1 cellular context compared by ENCODE assay signal in the genomic region with DNA sequence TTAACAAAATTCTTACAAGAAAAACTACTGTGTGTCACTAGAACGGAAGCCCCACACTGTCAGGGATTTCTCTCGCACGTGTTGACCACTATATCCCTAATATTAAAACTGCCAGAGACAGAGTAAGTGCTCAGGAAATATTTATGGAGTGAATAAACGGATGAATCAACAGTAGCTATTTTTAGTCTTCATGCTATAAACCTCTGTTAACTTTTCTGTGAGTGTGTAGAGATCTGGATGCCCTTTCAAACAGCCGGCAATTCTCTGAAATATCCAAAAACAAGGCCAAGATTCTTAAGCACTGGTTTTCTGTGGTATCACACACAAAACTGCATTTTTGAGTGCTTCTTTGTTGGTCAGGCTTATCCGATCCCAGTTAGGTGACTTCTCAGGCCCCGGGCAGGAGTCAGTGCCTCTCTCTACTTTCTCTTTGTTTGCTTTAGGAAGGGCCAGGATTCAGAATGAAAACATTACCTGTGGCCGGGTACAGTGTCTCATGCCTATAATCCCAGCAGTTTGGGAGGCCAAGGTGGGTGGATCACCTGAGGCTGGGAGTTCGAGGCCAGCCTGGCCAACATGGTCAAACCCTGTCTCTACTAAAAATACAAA.
TF ChIP-seq lines count a peak whose summit lies in the region.

No MANE protein-coding gene starts in this region.

TF ChIP-seq in A549, 52 proteins besides CTCF, POLR2A, EP300 and RAD21 (continued from another document):
- no peak for TF ChIP-seq ESRRA (IDR thresholded peaks at IDR 0.05; ENCODE audit: borderline replicate concordance, low read length)
- TF ChIP-seq TP53 (CRISPR knock-in tag; IDR thresholded peaks at IDR 0.05): no peak
- TF ChIP-seq CBX2 (IDR thresholded peaks at IDR 0.05; ENCODE audit: borderline replicate concordance, low read depth): no peak
- no peak for TF ChIP-seq HOXB13 (CRISPR knock-in tag; IDR thresholded peaks at IDR 0.05; ENCODE audit: low read depth)
- no peak for TF ChIP-seq HDAC2 (IDR thresholded peaks at IDR 0.05)
- no peak for TF ChIP-seq EHMT2 (IDR thresholded peaks at IDR 0.05; ENCODE audit: low read depth)
- no peak for TF ChIP-seq MAFK (IDR thresholded peaks at IDR 0.05; ENCODE audit: partially characterized antibody)
- 0 out of 2 replicates have a peak, but pooled peaks have one; percentile 52 for TF ChIP-seq MYC (IDR thresholded peaks at IDR 0.05; ENCODE audit: borderline replicate concordance, low read length)
- no peak for TF ChIP-seq HES2 (IDR thresholded peaks at IDR 0.05)
- no peak for TF ChIP-seq ELK1 (IDR thresholded peaks at IDR 0.05; ENCODE audit: low read depth, low read length)
- TF ChIP-seq ZSCAN20 (CRISPR knock-in tag; IDR thresholded peaks at IDR 0.05): no peak
- TF ChIP-seq JUN (IDR thresholded peaks at IDR 0.05): peak; percentile 27 to 63; a peak in 3 of 5 replicates
- peak; percentile 71; the same call in 1 of the 2 replicates for TF ChIP-seq MAX (IDR thresholded peaks at IDR 0.05)
- no peak for TF ChIP-seq RARB (CRISPR knock-in tag; IDR thresholded peaks at IDR 0.05)
- no peak for TF ChIP-seq NR3C1 (IDR thresholded peaks at IDR 0.05)
- TF ChIP-seq RFX5 (IDR thresholded peaks at IDR 0.05): no peak
- no peak for TF ChIP-seq NPAS2 (CRISPR knock-in tag; IDR thresholded peaks at IDR 0.05; ENCODE audit: borderline replicate concordance)
- 0 out of 2 replicates have a peak, but pooled peaks have one; percentile 25 for TF ChIP-seq ATOH8 (CRISPR knock-in tag; IDR thresholded peaks at IDR 0.05; ENCODE audit: low read depth)
- TF ChIP-seq JUNB (IDR thresholded peaks at IDR 0.05): peak; percentile 91
- peak; percentile 89; the same call in 1 of the 2 replicates for TF ChIP-seq CHD4 (IDR thresholded peaks at IDR 0.05; ENCODE audit: borderline replicate concordance)
